14 cellular contexts compared by ENCODE assay signal in genomic region chr11:34327804-34328631, GRCh38. TPM values are rescaled to one million over a fixed set of nuclear protein-coding genes. Genes with fewer than 3 reads are reported as not detected.
A peak's percentile ranks its signal among the peaks of the same experiment; 100 is the strongest.
DNase-seq lines count a peak whose midpoint lies in the region; ATAC-seq and TF ChIP-seq lines count a peak whose summit lies in the region.
"Had no signal": no experiment of that assay in that cellular context is flagged by ENCODE, and none has a peak within 500 bp of the region (broad histone marks: within the 10 kb centered on the region; RNA-seq: fewer than 3 reads in every experiment).

No MANE protein-coding gene starts in this region.

- H3K4me1 ChIP-seq in left lung (peaks cover 7 to 8% of the 10 kb centered on the region in 2 donors), smooth muscle cell (ENCODE audit: low read depth) (no peaks in the 10 kb centered on the region)

- no peak overlapping the region for H3K27ac Mint-ChIP-seq in activated CD4-positive, alpha-beta T cell treated with anti-CD3 and anti-CD28 coated beads, Interleukin-2, amount 10 ng/mL, durations not matched to agents 7 days and 5 days
- H3K27ac Mint-ChIP-seq: nephron progenitor cell had no signal

- H3K4me3 Mint-ChIP-seq in activated CD4-positive, alpha-beta T cell treated with anti-CD3 and anti-CD28 coated beads, Interleukin-2, amount 10 ng/mL, durations not matched to agents 7 days and 5 days: no peak overlapping the region
- H3K4me3 Mint-ChIP-seq: nephron progenitor cell had no signal

- no peaks in the 10 kb centered on the region for H3K27me3 ChIP-seq in left lung
- H3K27me3 ChIP-seq in smooth muscle cell (ENCODE audit: low read depth): no peaks in the 10 kb centered on the region
- H3K27me3 ChIP-seq: SJCRH30 had no signal

- H3K4me2 ChIP-seq in smooth muscle cell: peak overlapping the region; percentile 19

- H3K27ac ChIP-seq in left lung (peak overlapping the region in 1 of 2 donors; percentile 33), smooth muscle cell (ENCODE audit: low read depth) (no peak overlapping the region)
- H3K27ac ChIP-seq: C4-2B, SJCRH30 had no signal

- intact Hi-C loops in left lung (cut with DNase I): no loop called here

- TF ChIP-seq CTCF in left lung (IDR thresholded peaks at IDR 0.05) (no peak), smooth muscle cell (IDR thresholded peaks at IDR 0.05; ENCODE audit: borderline replicate concordance, insufficient read depth, poor library complexity, severe bottlenecking) (no peak)

- no peaks in the 10 kb centered on the region for H3K36me3 Mint-ChIP-seq in activated CD4-positive, alpha-beta T cell treated with anti-CD3 and anti-CD28 coated beads, Interleukin-2, amount 10 ng/mL, durations not matched to agents 7 days and 5 days (ENCODE audit: low read depth)

- WGBS in smooth muscle cell (ENCODE audit: low lambda C conversion rate): 44% methylated on average over 7 of the region's 7 CpGs

- ATAC-seq in left lung (peak; percentile 4), GM19455 (IDR thresholded peaks at IDR 0.05; ENCODE audit: unreplicated experiment) (no peak), HG02571 (IDR thresholded peaks at IDR 0.05; ENCODE audit: unreplicated experiment) (no peak)

- POLR2A ChIA-PET in activated CD4-positive, alpha-beta T cell treated with anti-CD3 and anti-CD28 coated beads, Interleukin-2, amount 10 ng/mL, durations not matched to agents 7 days and 5 days (lab: Charles Lee): no interaction called here

- CTCF ChIA-PET in activated CD4-positive, alpha-beta T cell treated with anti-CD3 and anti-CD28 coated beads, Interleukin-2, amount 10 ng/mL, durations not matched to agents 7 days and 5 days (lab: Charles Lee): no interaction called here

- peaks cover 13% of the 10 kb centered on the region for H3K79me2 ChIP-seq in smooth muscle cell (ENCODE audit: low read depth)

- H3K27me3 Mint-ChIP-seq in activated CD4-positive, alpha-beta T cell treated with anti-CD3 and anti-CD28 coated beads, Interleukin-2, amount 10 ng/mL, durations not matched to agents 7 days and 5 days: peaks cover 16% of the 10 kb centered on the region

- H3K9ac ChIP-seq in smooth muscle cell (ENCODE audit: low read depth): no peak overlapping the region

- H3K36me3 ChIP-seq in left lung: no peaks in the 10 kb centered on the region
- no peaks in the 10 kb centered on the region for H3K36me3 ChIP-seq in smooth muscle cell (ENCODE audit: low read depth)
- H3K36me3 ChIP-seq: SJCRH30 had no signal

- no peaks in the 10 kb centered on the region for H3K9me3 Mint-ChIP-seq in activated CD4-positive, alpha-beta T cell treated with anti-CD3 and anti-CD28 coated beads, Interleukin-2, amount 10 ng/mL, durations not matched to agents 7 days and 5 days
- H3K9me3 Mint-ChIP-seq: nephron progenitor cell had no signal

- DNase-seq in NCI-H2171 (lab: John Stamatoyannopoulos, UW) (peak; percentile 19), cerebellar cortex (ENCODE audit: low spot score) (peak; percentile 87), left lung (no peak), smooth muscle cell (lab: John Stamatoyannopoulos, UW; ENCODE audit: unreplicated experiment) (no peak)
- DNase-seq in activated CD4-positive, alpha-beta T cell treated with anti-CD3 and anti-CD28 coated beads, Interleukin-2, amount 50 U/mL, for 1 hour: no peak
- no peak for DNase-seq in activated CD4-positive, alpha-beta T cell treated with anti-CD3 and anti-CD28 coated beads, Interleukin-2, amount 10 ng/mL, durations not matched to agents 7 days and 5 days
- DNase-seq: activated T-cell treated with anti-CD3 and anti-CD28 coated beads, Interleukin-2, amount 50 U/mL, for 1 hour; NCI-H510A treated with DMSO at 0.1 percent for 48 hours; nephron progenitor cell; SJCRH30; stimulated activated CD4-positive, alpha-beta T cell treated with anti-CD3 and anti-CD28 coated beads, Interleukin-15, amount 100 ng/mL, for 24 hours had no signal

- no peaks in the 10 kb centered on the region for H3K4me1 Mint-ChIP-seq in activated CD4-positive, alpha-beta T cell treated with anti-CD3 and anti-CD28 coated beads, Interleukin-2, amount 10 ng/mL, durations not matched to agents 7 days and 5 days

- H3K9me3 ChIP-seq in left lung: no peaks in the 10 kb centered on the region
- no peaks in the 10 kb centered on the region for H3K9me3 ChIP-seq in smooth muscle cell (replicated peaks; ENCODE audit: low read depth)
- H3K9me3 ChIP-seq: SJCRH30 had no signal

- no peak overlapping the region for H2AFZ ChIP-seq in smooth muscle cell (ENCODE audit: low read depth)

- H3K4me3 ChIP-seq in left lung (no peak overlapping the region), smooth muscle cell (no peak overlapping the region)
- H3K4me3 ChIP-seq: SJCRH30 had no signal

- H4K20me1 ChIP-seq in smooth muscle cell (ENCODE audit: low read depth): peaks cover 96% of the 10 kb centered on the region

- H3F3A ChIP-seq in smooth muscle cell (ENCODE audit: low read depth): peaks cover 12% of the 10 kb centered on the region

RNA-seq across cellular contexts. Expression of gene ABTB2, which starts 29.8 kb away (rescaled TPM):
- 1 to 10 TPM; 2.4 to 6.9 TPM for total RNA-seq in left lung
- 2.6 and 4.9 TPM in 2 replicates for total RNA-seq in smooth muscle cell
- 4.3 and 4.6 TPM in 2 replicates for polyA plus RNA-seq in smooth muscle cell
- total RNA-seq in activated CD4-positive, alpha-beta T cell treated with anti-CD3 and anti-CD28 coated beads, Interleukin-2, amount 10 ng/mL, durations not matched to agents 7 days and 5 days: under 1 TPM; 0.55 to 0.65 TPM

Comparison
In these comparisons a context has a peak if more than half of its experiments do, and no peak if none do; other contexts are left out.
1. DNase-seq: peak in NCI-H2171 (single experiment) and cerebellar cortex (single experiment); none in left lung (0 of 2), smooth muscle cell (single experiment), activated CD4-positive, alpha-beta T cell treated with anti-CD3 and anti-CD28 coated beads, Interleukin-2, amount 50 U/mL, for 1 hour (single experiment) and activated CD4-positive, alpha-beta T cell treated with anti-CD3 and anti-CD28 coated beads, Interleukin-2, amount 10 ng/mL, durations not matched to agents 7 days and 5 days (single experiment).